Comparison of ENCODE assay signal across 11 cellular contexts in genomic region chr17:40563371-40564052, GRCh38. TPM values are rescaled to one million over a fixed set of nuclear protein-coding genes. Genes with fewer than 3 reads are reported as not detected.
A peak's percentile ranks its signal among the peaks of the same experiment; 100 is the strongest.
DNase-seq lines count a peak whose midpoint lies in the region; ATAC-seq, FAIRE-seq and TF ChIP-seq lines count a peak whose summit lies in the region.
"Had no signal": no experiment of that assay in that cellular context is flagged by ENCODE, and none has a peak within 500 bp of the region (broad histone marks: within the 10 kb centered on the region; RNA-seq: fewer than 3 reads in every experiment).

No MANE protein-coding gene starts in this region.

- CTCF ChIA-PET in activated CD4-positive, alpha-beta memory T cell treated with anti-CD3 and anti-CD28 coated beads, Interleukin-2, amount 10 ng/mL, durations not matched to agents 7 days and 5 days (lab: Charles Lee) = interaction anchor here (0.7 to 13.0 kb wide), 12 partner anchors 12 to 256 kb away, joined by 3 to 266 read pairs (median 4); partner anchors contain the start of genes SMARCE1 and TOP2A

- H3K27me3 Mint-ChIP-seq in activated CD4-positive, alpha-beta memory T cell treated with anti-CD3 and anti-CD28 coated beads, Interleukin-2, amount 10 ng/mL, durations not matched to agents 7 days and 5 days = peaks cover 40% of the 10 kb centered on the region
- no peaks in the 10 kb centered on the region for H3K27me3 Mint-ChIP-seq in effector memory CD8-positive, alpha-beta T cell

- H3K4me3 Mint-ChIP-seq in activated CD4-positive, alpha-beta memory T cell treated with anti-CD3 and anti-CD28 coated beads, Interleukin-2, amount 10 ng/mL, durations not matched to agents 7 days and 5 days = peak overlapping the region; percentile 74
- peak overlapping the region; percentile 87 to 90 for H3K4me3 Mint-ChIP-seq in effector memory CD8-positive, alpha-beta T cell

- H3K4me1 Mint-ChIP-seq in activated CD4-positive, alpha-beta memory T cell treated with anti-CD3 and anti-CD28 coated beads, Interleukin-2, amount 10 ng/mL, durations not matched to agents 7 days and 5 days = peaks cover 72% of the 10 kb centered on the region
- peaks cover 65 to 72% of the 10 kb centered on the region in 2 donors for H3K4me1 Mint-ChIP-seq in effector memory CD8-positive, alpha-beta T cell (ENCODE audit: low read depth in 2 of 2)

- peak; percentile 74 for TF ChIP-seq POLR2A in GM12892 (IDR thresholded peaks at IDR 0.05; ENCODE audit: low read depth, low read length)

- peaks cover 3% of the 10 kb centered on the region for H3K9me3 Mint-ChIP-seq in activated CD4-positive, alpha-beta memory T cell treated with anti-CD3 and anti-CD28 coated beads, Interleukin-2, amount 10 ng/mL, durations not matched to agents 7 days and 5 days
- H3K9me3 Mint-ChIP-seq in effector memory CD8-positive, alpha-beta T cell = no peaks in the 10 kb centered on the region

- peak overlapping the region; percentile 91 for H3K27ac Mint-ChIP-seq in activated CD4-positive, alpha-beta memory T cell treated with anti-CD3 and anti-CD28 coated beads, Interleukin-2, amount 10 ng/mL, durations not matched to agents 7 days and 5 days
- H3K27ac Mint-ChIP-seq in effector memory CD8-positive, alpha-beta T cell = peak overlapping the region; percentile 94 to 97

- no peak for DNase-seq in GM12892 (ENCODE audit: insufficient read length)
- peak; percentile 55 for DNase-seq in activated CD4-positive, alpha-beta memory T cell treated with anti-CD3 and anti-CD28 coated beads, Interleukin-2, amount 10 ng/mL, durations not matched to agents 7 days and 5 days
- DNase-seq in effector memory CD8-positive, alpha-beta T cell = no peak
- DNase-seq in stimulated activated CD8-positive, alpha-beta memory T cell treated with anti-CD3 and anti-CD28 coated beads, Interleukin-4, amount 100 ng/mL, for 24 hours (ENCODE audit: low read depth) = peak; percentile 57
- DNase-seq in activated gamma-delta T cell (lab: John Stamatoyannopoulos, UW) = no peak
- no peak for DNase-seq in dermis blood vessel endothelial cell
- DNase-seq: NCI-H2171, thyroid gland, WERI-Rb-1 had no signal

- POLR2A ChIA-PET in activated CD4-positive, alpha-beta memory T cell treated with anti-CD3 and anti-CD28 coated beads, Interleukin-2, amount 10 ng/mL, durations not matched to agents 7 days and 5 days (lab: Charles Lee) = interaction anchor here (0.8 to 7.6 kb wide), 16 partner anchors 9 to 144 kb away, joined by 3 to 130 read pairs (median 20); partner anchors contain the start of genes IGFBP4, SMARCE1 and TOP2A

- peaks cover 32% of the 10 kb centered on the region for H3K36me3 Mint-ChIP-seq in activated CD4-positive, alpha-beta memory T cell treated with anti-CD3 and anti-CD28 coated beads, Interleukin-2, amount 10 ng/mL, durations not matched to agents 7 days and 5 days (ENCODE audit: low read depth)
- H3K36me3 Mint-ChIP-seq in effector memory CD8-positive, alpha-beta T cell (ENCODE audit: insufficient read depth) = peaks cover 57% of the 10 kb centered on the region

- peak; percentile 67 for FAIRE-seq in GM12892 (lab: Jason Lieb, UNC)

- ATAC-seq in effector memory CD8-positive, alpha-beta T cell (replicated peaks) = no peak
- ATAC-seq in GM21515 (IDR thresholded peaks at IDR 0.05; ENCODE audit: unreplicated experiment) (no peak), HG02981 (IDR thresholded peaks at IDR 0.05; ENCODE audit: unreplicated experiment) (no peak)

RNA-seq across cellular contexts. Expression of gene CCR7, which starts 1.8 kb away (rescaled TPM):
- 167 TPM for polyA plus RNA-seq in GM12892 (2012; ENCODE audit: missing spikeins)
- 10 to 100 TPM; 43.3 to 44.6 TPM for total RNA-seq in activated CD4-positive, alpha-beta memory T cell treated with anti-CD3 and anti-CD28 coated beads, Interleukin-2, amount 10 ng/mL, durations not matched to agents 7 days and 5 days
- total RNA-seq in dermis blood vessel endothelial cell = under 0.01 and 0.33 TPM in 2 replicates

Comparison
In these comparisons a context has a peak if more than half of its experiments do, and no peak if none do; other contexts are left out.
1. DNase-seq: peak in activated CD4-positive, alpha-beta memory T cell treated with anti-CD3 and anti-CD28 coated beads, Interleukin-2, amount 10 ng/mL, durations not matched to agents 7 days and 5 days (single experiment) and stimulated activated CD8-positive, alpha-beta memory T cell treated with anti-CD3 and anti-CD28 coated beads, Interleukin-4, amount 100 ng/mL, for 24 hours (single experiment); none in GM12892 (single experiment), effector memory CD8-positive, alpha-beta T cell (0 of 3), activated gamma-delta T cell (single experiment) and dermis blood vessel endothelial cell (single experiment).
2. RNA of gene CCR7, which starts 1.8 kb away (total RNA-seq): 43.3 to 44.6 TPM in activated CD4-positive, alpha-beta memory T cell treated with anti-CD3 and anti-CD28 coated beads, Interleukin-2, amount 10 ng/mL, durations not matched to agents 7 days and 5 days; under 0.01 to 0.33 TPM in dermis blood vessel endothelial cell; every median in the first group is over 10 times any median in the second.